1 cellular context compared by ENCODE assay signal in the genomic region with DNA sequence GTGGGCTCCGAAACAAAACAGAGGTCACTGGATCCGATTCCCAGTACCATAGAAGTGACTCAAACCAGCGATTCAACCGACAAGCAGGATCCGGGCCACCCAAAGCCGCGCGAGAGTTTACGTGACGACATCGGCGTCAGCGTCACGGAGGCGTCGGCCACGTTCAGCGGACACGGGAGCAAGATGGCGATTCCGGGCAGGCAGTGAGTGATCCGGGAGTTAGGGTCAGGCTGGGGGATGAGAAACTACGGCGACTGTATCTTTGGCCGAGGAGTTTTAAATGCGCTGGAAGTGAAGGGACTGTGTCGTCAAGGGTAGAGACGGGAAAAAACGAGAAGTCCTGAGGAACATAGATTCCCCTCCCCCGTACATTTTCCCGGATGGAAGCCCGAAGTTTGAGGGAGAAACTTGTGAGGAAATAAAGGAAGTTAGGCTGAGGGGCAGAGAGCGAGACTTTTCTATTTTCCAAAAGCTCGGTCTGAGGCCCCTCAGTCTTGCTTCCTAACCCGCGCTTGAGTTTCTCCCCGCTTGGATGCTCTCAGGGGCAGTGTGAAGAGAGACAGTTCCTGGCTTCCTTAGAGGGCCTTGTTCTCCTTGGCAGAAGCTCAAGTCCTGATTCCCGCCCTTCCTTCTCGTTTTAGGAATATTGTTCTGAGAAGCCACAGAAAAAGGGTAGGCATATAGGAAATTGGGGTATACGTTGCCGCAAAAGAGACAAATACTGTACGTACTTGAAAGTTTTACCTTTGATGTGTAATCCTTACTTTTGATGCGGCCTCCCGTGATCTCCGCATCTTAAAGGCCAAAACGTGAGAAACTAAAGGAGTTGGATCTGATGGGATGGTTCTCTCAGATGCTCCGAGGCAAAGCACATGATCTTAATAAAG.
TF ChIP-seq lines count a peak whose summit lies in the region.

A gene with protein sequence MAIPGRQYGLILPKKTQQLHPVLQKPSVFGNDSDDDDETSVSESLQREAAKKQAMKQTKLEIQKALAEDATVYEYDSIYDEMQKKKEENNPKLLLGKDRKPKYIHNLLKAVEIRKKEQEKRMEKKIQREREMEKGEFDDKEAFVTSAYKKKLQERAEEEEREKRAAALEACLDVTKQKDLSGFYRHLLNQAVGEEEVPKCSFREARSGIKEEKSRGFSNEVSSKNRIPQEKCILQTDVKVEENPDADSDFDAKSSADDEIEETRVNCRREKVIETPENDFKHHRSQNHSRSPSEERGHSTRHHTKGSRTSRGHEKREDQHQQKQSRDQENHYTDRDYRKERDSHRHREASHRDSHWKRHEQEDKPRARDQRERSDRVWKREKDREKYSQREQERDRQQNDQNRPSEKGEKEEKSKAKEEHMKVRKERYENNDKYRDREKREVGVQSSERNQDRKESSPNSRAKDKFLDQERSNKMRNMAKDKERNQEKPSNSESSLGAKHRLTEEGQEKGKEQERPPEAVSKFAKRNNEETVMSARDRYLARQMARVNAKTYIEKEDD (plus strand): TSS at position 156 of the 887 bp plus-strand sequence. CDS start 28 bp downstream, at position 184.

TF ChIP-seq in HCT116, 20 proteins besides CTCF, POLR2A, EP300 and RAD21 (continued from another document):
- TF ChIP-seq, protein P1, sequence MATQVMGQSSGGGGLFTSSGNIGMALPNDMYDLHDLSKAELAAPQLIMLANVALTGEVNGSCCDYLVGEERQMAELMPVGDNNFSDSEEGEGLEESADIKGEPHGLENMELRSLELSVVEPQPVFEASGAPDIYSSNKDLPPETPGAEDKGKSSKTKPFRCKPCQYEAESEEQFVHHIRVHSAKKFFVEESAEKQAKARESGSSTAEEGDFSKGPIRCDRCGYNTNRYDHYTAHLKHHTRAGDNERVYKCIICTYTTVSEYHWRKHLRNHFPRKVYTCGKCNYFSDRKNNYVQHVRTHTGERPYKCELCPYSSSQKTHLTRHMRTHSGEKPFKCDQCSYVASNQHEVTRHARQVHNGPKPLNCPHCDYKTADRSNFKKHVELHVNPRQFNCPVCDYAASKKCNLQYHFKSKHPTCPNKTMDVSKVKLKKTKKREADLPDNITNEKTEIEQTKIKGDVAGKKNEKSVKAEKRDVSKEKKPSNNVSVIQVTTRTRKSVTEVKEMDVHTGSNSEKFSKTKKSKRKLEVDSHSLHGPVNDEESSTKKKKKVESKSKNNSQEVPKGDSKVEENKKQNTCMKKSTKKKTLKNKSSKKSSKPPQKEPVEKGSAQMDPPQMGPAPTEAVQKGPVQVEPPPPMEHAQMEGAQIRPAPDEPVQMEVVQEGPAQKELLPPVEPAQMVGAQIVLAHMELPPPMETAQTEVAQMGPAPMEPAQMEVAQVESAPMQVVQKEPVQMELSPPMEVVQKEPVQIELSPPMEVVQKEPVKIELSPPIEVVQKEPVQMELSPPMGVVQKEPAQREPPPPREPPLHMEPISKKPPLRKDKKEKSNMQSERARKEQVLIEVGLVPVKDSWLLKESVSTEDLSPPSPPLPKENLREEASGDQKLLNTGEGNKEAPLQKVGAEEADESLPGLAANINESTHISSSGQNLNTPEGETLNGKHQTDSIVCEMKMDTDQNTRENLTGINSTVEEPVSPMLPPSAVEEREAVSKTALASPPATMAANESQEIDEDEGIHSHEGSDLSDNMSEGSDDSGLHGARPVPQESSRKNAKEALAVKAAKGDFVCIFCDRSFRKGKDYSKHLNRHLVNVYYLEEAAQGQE (IDR thresholded peaks at IDR 0.05; ENCODE audit: low read depth): no peak
- TF ChIP-seq, protein P2, sequence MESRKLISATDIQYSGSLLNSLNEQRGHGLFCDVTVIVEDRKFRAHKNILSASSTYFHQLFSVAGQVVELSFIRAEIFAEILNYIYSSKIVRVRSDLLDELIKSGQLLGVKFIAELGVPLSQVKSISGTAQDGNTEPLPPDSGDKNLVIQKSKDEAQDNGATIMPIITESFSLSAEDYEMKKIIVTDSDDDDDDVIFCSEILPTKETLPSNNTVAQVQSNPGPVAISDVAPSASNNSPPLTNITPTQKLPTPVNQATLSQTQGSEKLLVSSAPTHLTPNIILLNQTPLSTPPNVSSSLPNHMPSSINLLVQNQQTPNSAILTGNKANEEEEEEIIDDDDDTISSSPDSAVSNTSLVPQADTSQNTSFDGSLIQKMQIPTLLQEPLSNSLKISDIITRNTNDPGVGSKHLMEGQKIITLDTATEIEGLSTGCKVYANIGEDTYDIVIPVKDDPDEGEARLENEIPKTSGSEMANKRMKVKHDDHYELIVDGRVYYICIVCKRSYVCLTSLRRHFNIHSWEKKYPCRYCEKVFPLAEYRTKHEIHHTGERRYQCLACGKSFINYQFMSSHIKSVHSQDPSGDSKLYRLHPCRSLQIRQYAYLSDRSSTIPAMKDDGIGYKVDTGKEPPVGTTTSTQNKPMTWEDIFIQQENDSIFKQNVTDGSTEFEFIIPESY (IDR thresholded peaks at IDR 0.05; ENCODE audit: extremely low read depth, insufficient replicate concordance, low read length): peak; percentile 96
- TF ChIP-seq CBX3 (IDR thresholded peaks at IDR 0.05; ENCODE audit: low read depth) (peak; percentile 68; the same call in 1 of the 2 replicates), ELF1 (IDR thresholded peaks at IDR 0.05; ENCODE audit: borderline replicate concordance, low read depth) (no peak), ZFX (IDR thresholded peaks at IDR 0.05) (peak; percentile 60), FOSL1 (IDR thresholded peaks at IDR 0.05; ENCODE audit: low read depth) (no peak), SIN3A (IDR thresholded peaks at IDR 0.05; ENCODE audit: low read depth) (peak; percentile 92), CEBPB (IDR thresholded peaks at IDR 0.05; ENCODE audit: low read depth) (no peak), YY1 (IDR thresholded peaks at IDR 0.05; ENCODE audit: extremely low read depth, insufficient replicate concordance, low read depth, low read length) (peak; percentile 94), EZH2 (IDR thresholded peaks at IDR 0.05) (no peak)
- TF ChIP-seq, protein P3, sequence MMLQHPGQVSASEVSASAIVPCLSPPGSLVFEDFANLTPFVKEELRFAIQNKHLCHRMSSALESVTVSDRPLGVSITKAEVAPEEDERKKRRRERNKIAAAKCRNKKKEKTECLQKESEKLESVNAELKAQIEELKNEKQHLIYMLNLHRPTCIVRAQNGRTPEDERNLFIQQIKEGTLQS (IDR thresholded peaks at IDR 0.05): no peak
